In genomic region chr10:47599657-47600056, GRCh38 we compare ENCODE assay signal across 6 cellular contexts.
DNase-seq lines count a peak whose midpoint lies in the region; ATAC-seq and TF ChIP-seq lines count a peak whose summit lies in the region.
"Not testable (repeated sequence)": the region's sequence is repeated elsewhere in the genome, so short reads cannot be mapped to it uniquely, and the experiment has no call there.

No MANE protein-coding gene starts in this region.

- H3K4me3 ChIP-seq in SK-N-SH (ENCODE audit: low read depth in 2 of 2, low read length in 1 of 2); endodermal cell (ENCODE audit: low read length): not testable (repeated sequence)
- H3K4me3 ChIP-seq in right lobe of liver: peak overlapping the region in 2 of 3 donors; percentile 9 to 37

- H3K9ac ChIP-seq in SK-N-SH; endodermal cell (ENCODE audit: extremely low read depth, low read length, poor library complexity, severe bottlenecking): not testable (repeated sequence)

- not testable (repeated sequence) for H3K27me3 ChIP-seq in SK-N-SH (ENCODE audit: insufficient read depth); endodermal cell (ENCODE audit: control insufficient read depth, insufficient read depth, low read length, poor library complexity, severe bottlenecking); right lobe of liver

- H3K9me3 Mint-ChIP-seq in endodermal cell: not testable (repeated sequence)

- not testable (repeated sequence) for H3K27ac ChIP-seq in SK-N-SH (ENCODE audit: low read depth in 2 of 2, low read length in 1 of 2); endodermal cell (ENCODE audit: low read depth, low read length); right lobe of liver

- WGBS in SK-N-SH (ENCODE audit: low lambda C conversion rate): 61% methylated on average over 16 of the region's 16 CpGs
- 89 to 94% methylated on average over 3 to 16 of the region's 16 CpGs for WGBS in endodermal cell (ENCODE audit: insufficient coverage in 1 of 2, insufficient read length in 1 of 2), 2 experiments
- WGBS in right lobe of liver (ENCODE audit: insufficient coverage, low coverage, low lambda C conversion rate, missing lambda C conversion rate): 48% methylated on average over 16 of the region's 16 CpGs

- TF ChIP-seq POLR2A in right lobe of liver (IDR thresholded peaks at IDR 0.05): not testable (repeated sequence)

- CTCF ChIA-PET in SK-N-SH (lab: Yijun Ruan, JAX): not testable (repeated sequence)

- H2AFZ ChIP-seq in SK-N-SH (ENCODE audit: low read depth): not testable (repeated sequence)

- not testable (repeated sequence) for H3F3A ChIP-seq in SK-N-SH (replicated peaks; ENCODE audit: insufficient read depth)

- intact Hi-C loops in right lobe of liver (cut with DNase I): not testable (repeated sequence)

- H3K9me2 ChIP-seq in SK-N-SH: not testable (repeated sequence)

- not testable (repeated sequence) for H4K20me1 ChIP-seq in SK-N-SH (ENCODE audit: insufficient read depth)

- H3K27ac Mint-ChIP-seq in endodermal cell: not testable (repeated sequence)

- DNase-seq in HuH-7.5 (ENCODE audit: low spot score) (peak; percentile 0), SK-N-SH (peak; percentile 0), endodermal cell (peak; percentile 8), islet precursor cell (peak; percentile 34), left lobe of liver (ENCODE audit: low spot score) (peak; percentile 78), right lobe of liver (peak; percentile 31 to 74 (median 74))

- H3K79me2 ChIP-seq in SK-N-SH (ENCODE audit: insufficient read depth): not testable (repeated sequence)

- ATAC-seq in left lobe of liver (peak; percentile 98), right lobe of liver (peak; percentile 96 to 98 (median 98))

- H3K9me3 ChIP-seq in SK-N-SH; endodermal cell (ENCODE audit: control insufficient read depth, low read length); right lobe of liver: not testable (repeated sequence)

- H3K4me2 ChIP-seq in SK-N-SH: not testable (repeated sequence)

- H3K36me3 Mint-ChIP-seq in endodermal cell (ENCODE audit: low read depth): not testable (repeated sequence)

- not testable (repeated sequence) for H3K4me3 Mint-ChIP-seq in endodermal cell

- TF ChIP-seq RAD21 in SK-N-SH (IDR thresholded peaks at IDR 0.05; ENCODE audit: low read length): not testable (repeated sequence)

- not testable (repeated sequence) for H3K36me3 ChIP-seq in SK-N-SH (replicated peaks in 1 of 2; ENCODE audit: control insufficient read depth in 1 of 2, insufficient read depth in 2 of 2, low read length in 1 of 2); endodermal cell (ENCODE audit: control insufficient read depth, insufficient read depth, low read length); right lobe of liver

- TF ChIP-seq CTCF in SK-N-SH (IDR thresholded peaks at IDR 0.05); endodermal cell (conservative IDR thresholded peaks at IDR 0.05); right lobe of liver (IDR thresholded peaks at IDR 0.05): not testable (repeated sequence)

- TF ChIP-seq EP300 in SK-N-SH (IDR thresholded peaks at IDR 0.05; ENCODE audit: borderline replicate concordance in 1 of 2, low read depth in 1 of 2, low read length in 1 of 2): not testable (repeated sequence)

- POLR2A ChIA-PET in SK-N-SH (lab: Yijun Ruan, JAX): not testable (repeated sequence)

- H3K27me3 Mint-ChIP-seq in endodermal cell (ENCODE audit: insufficient read depth): not testable (repeated sequence)

- H3K4me1 ChIP-seq in SK-N-SH (ENCODE audit: control insufficient read depth in 1 of 2, insufficient read depth in 2 of 2, low read depth in 1 of 2, low read length in 1 of 2); endodermal cell (ENCODE audit: control insufficient read depth, insufficient read depth, low read length); right lobe of liver: not testable (repeated sequence)

- H3K4me1 Mint-ChIP-seq in endodermal cell: not testable (repeated sequence)

Comparison
In these comparisons a context has a peak if more than half of its experiments do, and no peak if none do; other contexts are left out.
1. DNase-seq: peak in every context shown above with its lines; median percentile 78 in left lobe of liver; 74 in right lobe of liver; 34 in islet precursor cell; 8 in endodermal cell; 0 in HuH-7.5; 0 in SK-N-SH.